11 cellular contexts compared by ENCODE assay signal in the genomic region with DNA sequence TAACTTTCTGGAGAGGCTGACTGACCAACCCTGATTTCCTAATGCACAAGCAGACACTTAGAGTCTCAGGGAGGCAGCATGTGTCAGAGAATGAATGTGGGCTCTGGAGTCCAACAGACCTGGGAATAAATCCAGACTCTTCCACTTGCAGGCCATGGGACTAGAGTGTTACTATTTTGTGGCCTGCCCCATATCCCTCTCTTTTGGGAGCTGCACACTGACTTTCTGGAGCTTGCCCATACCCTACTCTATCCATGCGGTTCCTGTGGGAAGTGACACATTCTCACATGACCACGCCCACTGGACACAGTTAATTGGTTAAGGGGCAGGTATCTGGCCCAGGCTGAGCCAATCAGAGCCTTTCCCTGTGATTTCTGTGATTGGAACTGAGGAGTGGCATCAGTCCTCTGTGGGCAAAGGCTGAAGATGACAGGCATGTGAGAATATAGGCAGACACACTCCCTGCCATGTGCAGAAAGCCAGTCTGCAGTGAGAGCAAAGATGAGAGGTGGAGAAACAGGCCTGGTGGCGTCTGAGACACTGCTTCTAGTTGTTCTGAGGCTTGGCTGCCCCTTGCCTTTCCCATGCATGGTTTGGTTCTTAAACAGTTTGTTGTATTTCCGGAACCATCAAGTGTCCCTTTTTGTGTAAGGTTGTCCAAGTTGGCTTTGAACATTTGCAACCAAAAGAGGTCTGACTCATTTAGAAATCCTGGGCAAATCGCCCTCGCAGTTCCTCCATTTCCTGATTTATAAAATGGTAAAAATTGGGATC.
DNase-seq lines count a peak whose midpoint lies in the region; ATAC-seq and TF ChIP-seq lines count a peak whose summit lies in the region.
"Had no signal": no experiment of that assay in that cellular context is flagged by ENCODE, and none has a peak within 500 bp of the region (broad histone marks: within the 10 kb centered on the region; RNA-seq: fewer than 3 reads in every experiment).

No MANE protein-coding gene starts in this region.

- H3K27me3 ChIP-seq in BE2C (no peaks in the 10 kb centered on the region), left lung (no peaks in the 10 kb centered on the region), body of pancreas (no peaks in the 10 kb centered on the region)

- H3K36me3 ChIP-seq in BE2C (no peaks in the 10 kb centered on the region), left lung (no peaks in the 10 kb centered on the region), body of pancreas (replicated peaks in 1 of 2; ENCODE audit: insufficient read depth in 1 of 2, low read depth in 2 of 2) (no peaks in the 10 kb centered on the region)

- peak; percentile 51 for ATAC-seq in left lung
- no peak for ATAC-seq in body of pancreas
- ATAC-seq in GM21367 (IDR thresholded peaks at IDR 0.05; ENCODE audit: unreplicated experiment) = no peak

- H3K27ac ChIP-seq in left lung (no peak overlapping the region), body of pancreas (no peak overlapping the region)

- TF ChIP-seq CTCF in BE2C (IDR thresholded peaks at IDR 0.05; ENCODE audit: low read depth, low read length) = no peak
- no peak for TF ChIP-seq CTCF in left lung (IDR thresholded peaks at IDR 0.05)
- TF ChIP-seq CTCF in body of pancreas (IDR thresholded peaks at IDR 0.05) = no peak

- no peaks in the 10 kb centered on the region for H3K9me3 ChIP-seq in BE2C
- H3K9me3 ChIP-seq in left lung = no peaks in the 10 kb centered on the region
- H3K9me3 ChIP-seq in body of pancreas = no peaks in the 10 kb centered on the region

- H3K4me1 ChIP-seq in BE2C (no peaks in the 10 kb centered on the region), left lung (no peaks in the 10 kb centered on the region), body of pancreas (no peaks in the 10 kb centered on the region)

- peak; percentile 65 for DNase-seq in BE2C
- peak; percentile 28 for DNase-seq in HT-29 (ENCODE audit: low spot score)
- DNase-seq in astrocyte of the hippocampus (ENCODE audit: low read depth, low spot score) = peak; percentile 33
- no peak for DNase-seq in left lung
- no peak for DNase-seq in SW 1271 (lab: John Stamatoyannopoulos, UW)
- no peak for DNase-seq in NCI-H2171 (lab: John Stamatoyannopoulos, UW)
- DNase-seq in body of pancreas = no peak
- DNase-seq: IMR-90, NCI-H510A had no signal

- H3K4me3 ChIP-seq in BE2C (ENCODE audit: low read depth, low read length) (no peak overlapping the region), left lung (no peak overlapping the region), body of pancreas (no peak overlapping the region)
- H3K4me3 ChIP-seq: skin epidermis had no signal

- TF ChIP-seq POLR2A in body of pancreas (IDR thresholded peaks at IDR 0.05) = no peak

- intact Hi-C loops in left lung (cut with DNase I) (no loop called here), body of pancreas (cut with DNase I) (no loop called here)

- 70 to 73% methylated on average over 6 of the region's 6 CpGs for WGBS in body of pancreas, 2 donors

Comparison
In these comparisons a context has a peak if more than half of its experiments do, and no peak if none do; other contexts are left out.
1. DNase-seq: peak in BE2C (single experiment), HT-29 (single experiment) and astrocyte of the hippocampus (single experiment); none in left lung (0 of 2), SW 1271 (0 of 2), NCI-H2171 (single experiment) and body of pancreas (0 of 4).